In the genomic region with DNA sequence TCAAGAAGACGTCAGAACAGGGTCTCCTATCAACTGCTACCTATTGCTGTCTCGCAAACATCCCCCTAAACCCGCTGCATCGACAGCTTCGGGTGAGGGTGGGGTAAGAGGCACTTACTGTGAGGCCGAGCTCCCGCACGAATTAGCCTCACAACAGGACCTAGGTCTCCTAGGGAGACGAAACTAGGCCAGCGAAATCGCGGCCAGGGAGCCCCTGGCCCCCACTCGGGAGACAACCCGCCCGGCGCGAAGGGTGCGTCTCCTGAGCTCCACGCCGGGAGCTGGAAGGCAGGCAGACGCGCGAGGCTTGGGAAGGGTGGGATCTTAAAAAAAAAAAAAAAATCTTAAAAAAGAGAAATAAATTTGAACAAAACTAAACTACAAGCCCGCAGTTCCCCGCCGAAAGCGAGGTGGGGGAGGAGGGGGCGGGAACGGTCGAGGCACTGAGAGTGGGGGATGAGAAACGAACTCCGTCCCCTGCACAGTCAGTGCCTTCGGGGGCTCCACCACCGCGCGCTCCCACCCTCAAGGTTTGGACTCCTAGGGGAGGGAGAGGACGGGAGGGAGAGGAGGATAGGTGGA, we compare ENCODE assay signal across 2 cellular contexts.
TF ChIP-seq lines count a peak whose summit lies in the region.

No MANE protein-coding gene starts in this region.

TF ChIP-seq in liver, 16 proteins besides CTCF, POLR2A, EP300 and RAD21:
- TF ChIP-seq TAF1 (conservative IDR thresholded peaks at IDR 0.05) (no peak), JUND (IDR thresholded peaks at IDR 0.05) (no peak), FOXA2 (IDR thresholded peaks at IDR 0.05) (no peak), ATF3 (IDR thresholded peaks at IDR 0.05) (no peak), SP1 (IDR thresholded peaks at IDR 0.05) (no peak), YY1 (IDR thresholded peaks at IDR 0.05) (no peak), REST (IDR thresholded peaks at IDR 0.05) (no peak), HNF4G (IDR thresholded peaks at IDR 0.05) (no peak), GABPA (IDR thresholded peaks at IDR 0.05 in 1 of 2, conservative IDR thresholded peaks at IDR 0.05 in 1 of 2) (no peak), HNF4A (conservative IDR thresholded peaks at IDR 0.05) (no peak), RXRA (IDR thresholded peaks at IDR 0.05) (no peak), NR2F2 (IDR thresholded peaks at IDR 0.05) (no peak), EGR1 (IDR thresholded peaks at IDR 0.05; ENCODE audit: low read depth in 2 of 2) (no peak), FOXA1 (IDR thresholded peaks at IDR 0.05) (no peak)
- TF ChIP-seq, protein P1, sequence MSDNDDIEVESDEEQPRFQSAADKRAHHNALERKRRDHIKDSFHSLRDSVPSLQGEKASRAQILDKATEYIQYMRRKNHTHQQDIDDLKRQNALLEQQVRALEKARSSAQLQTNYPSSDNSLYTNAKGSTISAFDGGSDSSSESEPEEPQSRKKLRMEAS (IDR thresholded peaks at IDR 0.05) = no peak
- TF ChIP-seq, protein P2, sequence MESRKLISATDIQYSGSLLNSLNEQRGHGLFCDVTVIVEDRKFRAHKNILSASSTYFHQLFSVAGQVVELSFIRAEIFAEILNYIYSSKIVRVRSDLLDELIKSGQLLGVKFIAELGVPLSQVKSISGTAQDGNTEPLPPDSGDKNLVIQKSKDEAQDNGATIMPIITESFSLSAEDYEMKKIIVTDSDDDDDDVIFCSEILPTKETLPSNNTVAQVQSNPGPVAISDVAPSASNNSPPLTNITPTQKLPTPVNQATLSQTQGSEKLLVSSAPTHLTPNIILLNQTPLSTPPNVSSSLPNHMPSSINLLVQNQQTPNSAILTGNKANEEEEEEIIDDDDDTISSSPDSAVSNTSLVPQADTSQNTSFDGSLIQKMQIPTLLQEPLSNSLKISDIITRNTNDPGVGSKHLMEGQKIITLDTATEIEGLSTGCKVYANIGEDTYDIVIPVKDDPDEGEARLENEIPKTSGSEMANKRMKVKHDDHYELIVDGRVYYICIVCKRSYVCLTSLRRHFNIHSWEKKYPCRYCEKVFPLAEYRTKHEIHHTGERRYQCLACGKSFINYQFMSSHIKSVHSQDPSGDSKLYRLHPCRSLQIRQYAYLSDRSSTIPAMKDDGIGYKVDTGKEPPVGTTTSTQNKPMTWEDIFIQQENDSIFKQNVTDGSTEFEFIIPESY (IDR thresholded peaks at IDR 0.05) = no peak

TF ChIP-seq in HepG2, 621 proteins besides CTCF, POLR2A, EP300 and RAD21:
- TF ChIP-seq FOXO4 (CRISPR knock-in tag; conservative IDR thresholded peaks at IDR 0.05) (no peak), HCFC1 (IDR thresholded peaks at IDR 0.05; ENCODE audit: low read depth, low read length) (no peak), ARID4A (CRISPR knock-in tag; IDR thresholded peaks at IDR 0.05; ENCODE audit: borderline replicate concordance) (no peak), MZF1 (CRISPR knock-in tag; IDR thresholded peaks at IDR 0.05; ENCODE audit: borderline replicate concordance) (no peak), ZNF749 (CRISPR knock-in tag; IDR thresholded peaks at IDR 0.05; ENCODE audit: borderline replicate concordance) (no peak), TCF12 (IDR thresholded peaks at IDR 0.05) (no peak), TCF12 (CRISPR knock-in tag; IDR thresholded peaks at IDR 0.05) (no peak), ZNF12 (CRISPR knock-in tag; IDR thresholded peaks at IDR 0.05) (no peak), DBP (CRISPR knock-in tag; IDR thresholded peaks at IDR 0.05; ENCODE audit: not compliant biosample characterization) (no peak), ZNF652 (CRISPR knock-in tag; IDR thresholded peaks at IDR 0.05; ENCODE audit: borderline replicate concordance, low read depth) (no peak), DNMT3B (CRISPR knock-in tag; conservative IDR thresholded peaks at IDR 0.05) (no peak), SSRP1 (CRISPR knock-in tag; IDR thresholded peaks at IDR 0.05) (no peak), NFIC (IDR thresholded peaks at IDR 0.05; ENCODE audit: low read length) (no peak), ZNF460 (CRISPR knock-in tag; IDR thresholded peaks at IDR 0.05; ENCODE audit: borderline replicate concordance) (no peak), ZNF44 (CRISPR knock-in tag; IDR thresholded peaks at IDR 0.05) (no peak), SP4 (CRISPR knock-in tag; IDR thresholded peaks at IDR 0.05) (no peak), IKZF4 (CRISPR knock-in tag; IDR thresholded peaks at IDR 0.05; ENCODE audit: borderline replicate concordance, low read depth, not compliant biosample characterization) (no peak), ZNF264 (CRISPR knock-in tag; IDR thresholded peaks at IDR 0.05) (no peak), GTF2F1 (IDR thresholded peaks at IDR 0.05; ENCODE audit: low read length) (no peak), NFE2L1 (CRISPR knock-in tag; IDR thresholded peaks at IDR 0.05; ENCODE audit: borderline replicate concordance) (no peak)
